In the genomic region with DNA sequence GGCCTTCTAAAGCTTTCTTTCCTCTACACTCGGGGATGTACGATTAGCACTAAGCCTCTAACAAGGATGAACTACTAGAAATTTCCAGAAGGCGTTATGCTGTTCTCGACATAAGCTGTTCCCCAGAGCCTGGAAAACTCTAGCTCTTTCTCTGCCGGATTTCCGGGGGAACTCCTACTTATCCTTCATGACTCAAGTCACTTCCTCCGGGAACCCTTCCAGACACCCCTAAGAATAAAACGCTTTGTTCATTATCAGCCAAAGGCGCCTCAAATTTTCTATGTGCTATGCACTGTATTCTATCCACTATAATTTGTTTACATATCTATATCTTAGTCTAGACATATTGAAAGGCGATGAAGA, we compare ENCODE assay signal across 1 cellular context.
TF ChIP-seq lines count a peak whose summit lies in the region.

No MANE protein-coding gene starts in this region.

TF ChIP-seq in K562, 482 proteins besides CTCF, POLR2A, EP300 and RAD21:
- TF ChIP-seq NR2F6 (CRISPR knock-in tag; IDR thresholded peaks at IDR 0.05) (no peak), ARNT (IDR thresholded peaks at IDR 0.05) (peak in 1 of 2 experiments; percentile 75; a peak in 1 of 4 replicates), NUFIP1 (IDR thresholded peaks at IDR 0.05; ENCODE audit: partially characterized antibody) (no peak), GABPA (tag; conservative IDR thresholded peaks at IDR 0.05; ENCODE audit: low read depth) (peak; percentile 82), ZFX (CRISPR knock-in tag; IDR thresholded peaks at IDR 0.05) (peak; percentile 22; the same call in 1 of the 2 replicates), KAT7 (CRISPR knock-in tag; IDR thresholded peaks at IDR 0.05; ENCODE audit: borderline replicate concordance) (0 out of 2 replicates have a peak, but pooled peaks have one; percentile 64), LEF1 (IDR thresholded peaks at IDR 0.05) (0 out of 2 replicates have a peak, but pooled peaks have one; percentile 8), NFYB (IDR thresholded peaks at IDR 0.05; ENCODE audit: extremely low read depth, insufficient read length) (no peak), ETV1 (tag; conservative IDR thresholded peaks at IDR 0.05; ENCODE audit: low read depth) (0 out of 2 replicates have a peak, but pooled peaks have one; percentile 16)
- TF ChIP-seq, protein P1, sequence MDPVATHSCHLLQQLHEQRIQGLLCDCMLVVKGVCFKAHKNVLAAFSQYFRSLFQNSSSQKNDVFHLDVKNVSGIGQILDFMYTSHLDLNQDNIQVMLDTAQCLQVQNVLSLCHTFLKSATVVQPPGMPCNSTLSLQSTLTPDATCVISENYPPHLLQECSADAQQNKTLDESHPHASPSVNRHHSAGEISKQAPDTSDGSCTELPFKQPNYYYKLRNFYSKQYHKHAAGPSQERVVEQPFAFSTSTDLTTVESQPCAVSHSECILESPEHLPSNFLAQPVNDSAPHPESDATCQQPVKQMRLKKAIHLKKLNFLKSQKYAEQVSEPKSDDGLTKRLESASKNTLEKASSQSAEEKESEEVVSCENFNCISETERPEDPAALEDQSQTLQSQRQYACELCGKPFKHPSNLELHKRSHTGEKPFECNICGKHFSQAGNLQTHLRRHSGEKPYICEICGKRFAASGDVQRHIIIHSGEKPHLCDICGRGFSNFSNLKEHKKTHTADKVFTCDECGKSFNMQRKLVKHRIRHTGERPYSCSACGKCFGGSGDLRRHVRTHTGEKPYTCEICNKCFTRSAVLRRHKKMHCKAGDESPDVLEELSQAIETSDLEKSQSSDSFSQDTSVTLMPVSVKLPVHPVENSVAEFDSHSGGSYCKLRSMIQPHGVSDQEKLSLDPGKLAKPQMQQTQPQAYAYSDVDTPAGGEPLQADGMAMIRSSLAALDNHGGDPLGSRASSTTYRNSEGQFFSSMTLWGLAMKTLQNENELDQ (CRISPR knock-in tag; IDR thresholded peaks at IDR 0.05; ENCODE audit: borderline replicate concordance): no peak
- TF ChIP-seq, protein P2, sequence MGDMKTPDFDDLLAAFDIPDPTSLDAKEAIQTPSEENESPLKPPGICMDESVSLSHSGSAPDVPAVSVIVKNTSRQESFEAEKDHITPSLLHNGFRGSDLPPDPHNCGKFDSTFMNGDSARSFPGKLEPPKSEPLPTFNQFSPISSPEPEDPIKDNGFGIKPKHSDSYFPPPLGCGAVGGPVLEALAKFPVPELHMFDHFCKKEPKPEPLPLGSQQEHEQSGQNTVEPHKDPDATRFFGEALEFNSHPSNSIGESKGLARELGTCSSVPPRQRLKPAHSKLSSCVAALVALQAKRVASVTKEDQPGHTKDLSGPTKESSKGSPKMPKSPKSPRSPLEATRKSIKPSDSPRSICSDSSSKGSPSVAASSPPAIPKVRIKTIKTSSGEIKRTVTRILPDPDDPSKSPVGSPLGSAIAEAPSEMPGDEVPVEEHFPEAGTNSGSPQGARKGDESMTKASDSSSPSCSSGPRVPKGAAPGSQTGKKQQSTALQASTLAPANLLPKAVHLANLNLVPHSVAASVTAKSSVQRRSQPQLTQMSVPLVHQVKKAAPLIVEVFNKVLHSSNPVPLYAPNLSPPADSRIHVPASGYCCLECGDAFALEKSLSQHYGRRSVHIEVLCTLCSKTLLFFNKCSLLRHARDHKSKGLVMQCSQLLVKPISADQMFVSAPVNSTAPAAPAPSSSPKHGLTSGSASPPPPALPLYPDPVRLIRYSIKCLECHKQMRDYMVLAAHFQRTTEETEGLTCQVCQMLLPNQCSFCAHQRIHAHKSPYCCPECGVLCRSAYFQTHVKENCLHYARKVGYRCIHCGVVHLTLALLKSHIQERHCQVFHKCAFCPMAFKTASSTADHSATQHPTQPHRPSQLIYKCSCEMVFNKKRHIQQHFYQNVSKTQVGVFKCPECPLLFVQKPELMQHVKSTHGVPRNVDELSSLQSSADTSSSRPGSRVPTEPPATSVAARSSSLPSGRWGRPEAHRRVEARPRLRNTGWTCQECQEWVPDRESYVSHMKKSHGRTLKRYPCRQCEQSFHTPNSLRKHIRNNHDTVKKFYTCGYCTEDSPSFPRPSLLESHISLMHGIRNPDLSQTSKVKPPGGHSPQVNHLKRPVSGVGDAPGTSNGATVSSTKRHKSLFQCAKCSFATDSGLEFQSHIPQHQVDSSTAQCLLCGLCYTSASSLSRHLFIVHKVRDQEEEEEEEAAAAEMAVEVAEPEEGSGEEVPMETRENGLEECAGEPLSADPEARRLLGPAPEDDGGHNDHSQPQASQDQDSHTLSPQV (IDR thresholded peaks at IDR 0.05): 0 out of 2 replicates have a peak, but pooled peaks have one; percentile 39
- TF ChIP-seq, protein P3, sequence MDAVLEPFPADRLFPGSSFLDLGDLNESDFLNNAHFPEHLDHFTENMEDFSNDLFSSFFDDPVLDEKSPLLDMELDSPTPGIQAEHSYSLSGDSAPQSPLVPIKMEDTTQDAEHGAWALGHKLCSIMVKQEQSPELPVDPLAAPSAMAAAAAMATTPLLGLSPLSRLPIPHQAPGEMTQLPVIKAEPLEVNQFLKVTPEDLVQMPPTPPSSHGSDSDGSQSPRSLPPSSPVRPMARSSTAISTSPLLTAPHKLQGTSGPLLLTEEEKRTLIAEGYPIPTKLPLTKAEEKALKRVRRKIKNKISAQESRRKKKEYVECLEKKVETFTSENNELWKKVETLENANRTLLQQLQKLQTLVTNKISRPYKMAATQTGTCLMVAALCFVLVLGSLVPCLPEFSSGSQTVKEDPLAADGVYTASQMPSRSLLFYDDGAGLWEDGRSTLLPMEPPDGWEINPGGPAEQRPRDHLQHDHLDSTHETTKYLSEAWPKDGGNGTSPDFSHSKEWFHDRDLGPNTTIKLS (IDR thresholded peaks at IDR 0.05; ENCODE audit: borderline replicate concordance, low read depth): peak; percentile 88; the same call in 1 of the 2 replicates
